Comparison of ENCODE assay signal across 26 cellular contexts in the genomic region with DNA sequence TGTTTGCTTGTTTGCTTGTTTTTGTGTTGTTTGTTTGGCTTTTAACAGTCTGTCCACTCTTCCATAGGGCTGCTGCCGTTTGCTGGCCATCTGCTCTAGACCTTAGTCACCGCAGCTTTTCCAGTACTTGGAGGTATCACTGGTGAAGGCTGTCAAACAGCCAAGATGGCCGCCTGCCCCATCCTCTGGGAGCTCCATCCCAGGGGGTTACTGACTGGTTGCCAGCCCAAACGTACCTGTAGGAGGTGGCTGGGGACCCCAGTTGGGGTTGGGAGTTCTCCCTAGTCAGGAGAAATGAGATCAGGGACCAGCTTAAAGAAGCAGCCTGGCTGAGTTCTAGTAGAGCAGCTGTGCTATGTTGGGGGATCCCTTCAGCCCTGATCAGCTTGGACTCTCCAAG.
"Had no signal": no experiment of that assay in that cellular context is flagged by ENCODE, and none has a peak within 500 bp of the region (broad histone marks: within the 10 kb centered on the region; RNA-seq: fewer than 3 reads in every experiment).

No MANE protein-coding gene starts in this region.

- H3K4me3 ChIP-seq: ascending aorta, cardiac muscle cell had no signal

- DNase-seq: activated B cell treated with CpG ODN at 0.5 μM for 24 hours; activated CD4-positive, alpha-beta memory T cell treated with anti-CD3 and anti-CD28 coated beads for 36 hours; activated CD4-positive, alpha-beta T cell treated with anti-CD3 and anti-CD28 coated beads for 4 hours; activated CD4-positive, alpha-beta T cell treated with anti-CD3 and anti-CD28 coated beads, Interleukin-2, amount 10 ng/mL, durations not matched to agents 24 days and 14 days; activated CD4-positive, alpha-beta T cell treated with anti-CD3 and anti-CD28 coated beads, Interleukin-2, amount 50 U/mL, for 1 hour; activated CD4-positive, alpha-beta T cell treated with anti-CD3 and anti-CD28 coated beads, Interleukin-2, amount 50 U/mL, for 4 hours; activated CD4-positive, CD25-positive, alpha-beta regulatory T cell treated with anti-CD3 and anti-CD28 coated beads, Interleukin-2, amount 50 U/mL, for 72 hours; activated CD8-positive, alpha-beta memory T cell treated with anti-CD3 and anti-CD28 coated beads, Interleukin-2, amount 50 U/mL, for 4 hours; activated CD8-positive, alpha-beta T cell treated with anti-CD3 and anti-CD28 coated beads for 36 hours; activated effector memory CD4-positive, alpha-beta T cell treated with Interleukin-2 at 50 U/mL for 16 hours; activated gamma-delta T cell; activated naive CD4-positive, alpha-beta T cell treated with anti-CD3 and anti-CD28 coated beads, Interleukin-2, amount 10 ng/mL, durations not matched to agents 7 days and 5 days; activated naive CD4-positive, alpha-beta T cell treated with Interleukin-2 at 50 U/mL for 16 hours; activated naive CD8-positive, alpha-beta T cell treated with anti-CD3 and anti-CD28 coated beads, Interleukin-2, amount 10 ng/mL, durations not matched to agents 7 days and 5 days; activated naive CD8-positive, alpha-beta T cell treated with anti-CD3 and anti-CD28 coated beads, Interleukin-2, amount 50 U/mL, for 24 hours; activated T-cell treated with anti-CD3 and anti-CD28 coated beads, Interleukin-2, amount 50 U/mL, for 24 hours; activated T-cell treated with anti-CD3 and anti-CD28 coated beads, Interleukin-2, amount 50 U/mL, for 48 hours; amygdala; caudate nucleus; cerebellar nuclear complex; T-helper 1 cell; T-helper 2 cell; T-helper 9 cell had no signal

- H3K4me1 ChIP-seq: ascending aorta had no signal

- H3K9me3 ChIP-seq: ascending aorta had no signal

- H3K27me3 ChIP-seq: ascending aorta, cardiac muscle cell had no signal

- ATAC-seq: activated CD8-positive, alpha-beta T cell treated with anti-CD3 and anti-CD28 coated beads for 36 hours; activated naive CD8-positive, alpha-beta T cell treated with anti-CD3 and anti-CD28 coated beads, Interleukin-2, amount 50 U/mL, for 24 hours had no signal

- H3K36me3 ChIP-seq: ascending aorta, cardiac muscle cell had no signal

- H3K27ac ChIP-seq: ascending aorta, cardiac muscle cell, VCaP had no signal
